In the genomic region with DNA sequence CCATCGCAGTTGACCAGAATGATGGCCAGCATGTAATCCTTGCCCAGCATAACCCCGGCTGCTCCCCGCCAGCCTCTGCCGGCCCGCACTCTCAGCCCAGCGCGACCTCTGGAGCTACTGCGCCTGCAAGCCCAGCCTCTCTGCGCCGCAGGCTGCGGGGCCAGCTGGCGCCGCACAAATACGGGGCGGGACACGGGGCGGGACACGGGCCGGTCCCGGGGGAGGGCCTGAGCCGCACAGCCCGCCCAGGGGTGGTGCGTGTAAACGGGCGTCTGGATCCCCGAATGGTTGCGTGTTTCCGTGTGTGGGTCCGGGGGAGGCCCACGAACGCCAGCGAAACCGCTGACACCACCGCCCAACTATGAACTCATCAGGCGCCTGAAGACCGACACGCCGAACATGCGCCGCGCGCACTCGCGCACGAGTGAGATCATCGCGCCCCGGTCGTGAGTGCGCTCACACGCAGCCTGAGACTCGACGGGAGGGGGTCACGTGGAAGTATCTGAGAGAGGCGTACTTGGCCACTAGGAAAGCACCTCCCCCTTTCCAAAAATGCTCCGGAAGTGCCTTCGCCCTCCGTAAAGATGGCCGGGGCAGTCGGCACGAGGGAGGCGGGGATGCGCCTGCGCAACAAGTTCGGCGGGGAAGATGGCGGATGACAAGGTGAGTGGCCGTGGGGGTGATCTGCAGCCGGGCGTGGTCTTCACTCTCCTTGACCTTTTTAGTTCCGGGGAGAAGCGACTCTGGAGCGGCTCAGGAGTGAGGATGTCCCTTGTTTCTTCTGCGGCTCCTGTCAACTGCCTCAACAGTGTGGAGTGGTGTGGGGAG, we compare ENCODE assay signal across 1 cellular context.
TF ChIP-seq lines count a peak whose summit lies in the region.

Gene APBB3 (minus strand): TSS at position 403 of the 828 bp plus-strand sequence. CDS start 353 bp downstream, at position 50.
A gene with protein sequence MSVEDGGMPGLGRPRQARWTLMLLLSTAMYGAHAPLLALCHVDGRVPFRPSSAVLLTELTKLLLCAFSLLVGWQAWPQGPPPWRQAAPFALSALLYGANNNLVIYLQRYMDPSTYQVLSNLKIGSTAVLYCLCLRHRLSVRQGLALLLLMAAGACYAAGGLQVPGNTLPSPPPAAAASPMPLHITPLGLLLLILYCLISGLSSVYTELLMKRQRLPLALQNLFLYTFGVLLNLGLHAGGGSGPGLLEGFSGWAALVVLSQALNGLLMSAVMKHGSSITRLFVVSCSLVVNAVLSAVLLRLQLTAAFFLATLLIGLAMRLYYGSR (plus strand): TSS at position 633 of the 828 bp plus-strand sequence. CDS start 2,342 bp downstream, outside the sequence.

TF ChIP-seq in HepG2, 621 proteins besides CTCF, POLR2A, EP300 and RAD21 (continued from another document and continues in another):
- TF ChIP-seq, protein P1, sequence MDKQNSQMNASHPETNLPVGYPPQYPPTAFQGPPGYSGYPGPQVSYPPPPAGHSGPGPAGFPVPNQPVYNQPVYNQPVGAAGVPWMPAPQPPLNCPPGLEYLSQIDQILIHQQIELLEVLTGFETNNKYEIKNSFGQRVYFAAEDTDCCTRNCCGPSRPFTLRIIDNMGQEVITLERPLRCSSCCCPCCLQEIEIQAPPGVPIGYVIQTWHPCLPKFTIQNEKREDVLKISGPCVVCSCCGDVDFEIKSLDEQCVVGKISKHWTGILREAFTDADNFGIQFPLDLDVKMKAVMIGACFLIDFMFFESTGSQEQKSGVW (CRISPR knock-in tag; IDR thresholded peaks at IDR 0.05; ENCODE audit: borderline replicate concordance): no peak
- TF ChIP-seq ZNF160 (CRISPR knock-in tag; IDR thresholded peaks at IDR 0.05) (no peak), ZNF513 (CRISPR knock-in tag; conservative IDR thresholded peaks at IDR 0.05) (no peak), MTF2 (CRISPR knock-in tag; IDR thresholded peaks at IDR 0.05; ENCODE audit: borderline replicate concordance) (no peak), CBX2 (IDR thresholded peaks at IDR 0.05; ENCODE audit: low read depth, low read length) (no peak), CBX2 (CRISPR knock-in tag; IDR thresholded peaks at IDR 0.05; ENCODE audit: low read depth) (no peak), ZNF678 (CRISPR knock-in tag; IDR thresholded peaks at IDR 0.05) (no peak), SIN3A (IDR thresholded peaks at IDR 0.05; ENCODE audit: borderline replicate concordance, low read depth, low read length) (no peak), NR2F2 (IDR thresholded peaks at IDR 0.05; ENCODE audit: borderline replicate concordance, low read depth) (no peak), ZNF260 (CRISPR knock-in tag; IDR thresholded peaks at IDR 0.05; ENCODE audit: borderline replicate concordance, low read depth) (no peak), ZNF335 (CRISPR knock-in tag; IDR thresholded peaks at IDR 0.05) (no peak), PHF5A (CRISPR knock-in tag; IDR thresholded peaks at IDR 0.05; ENCODE audit: low read depth, unreplicated experiment) (no peak), PHB2 (IDR thresholded peaks at IDR 0.05; ENCODE audit: partially characterized antibody) (no peak), PRPF4 (IDR thresholded peaks at IDR 0.05; ENCODE audit: low read depth, low read length, poor library complexity, severe bottlenecking) (no peak), ZNF709 (CRISPR knock-in tag; IDR thresholded peaks at IDR 0.05) (no peak), TOE1 (CRISPR knock-in tag; IDR thresholded peaks at IDR 0.05) (no peak), ZNF781 (CRISPR knock-in tag; IDR thresholded peaks at IDR 0.05; ENCODE audit: borderline replicate concordance, not compliant biosample characterization) (no peak), ZNF660 (CRISPR knock-in tag; IDR thresholded peaks at IDR 0.05; ENCODE audit: borderline replicate concordance, low read depth) (no peak), ZNF816 (CRISPR knock-in tag; IDR thresholded peaks at IDR 0.05; ENCODE audit: borderline replicate concordance) (no peak), ARHGAP35 (CRISPR knock-in tag; IDR thresholded peaks at IDR 0.05; ENCODE audit: borderline replicate concordance) (no peak), TCF7L2 (IDR thresholded peaks at IDR 0.05; ENCODE audit: low read depth, low read length) (no peak), ZNF124 (CRISPR knock-in tag; IDR thresholded peaks at IDR 0.05) (no peak), EHMT2 (IDR thresholded peaks at IDR 0.05; ENCODE audit: borderline replicate concordance, low read depth, low read length) (no peak), ZNF713 (CRISPR knock-in tag; IDR thresholded peaks at IDR 0.05) (no peak), SIX4 (CRISPR knock-in tag; IDR thresholded peaks at IDR 0.05) (no peak), POLR2G (IDR thresholded peaks at IDR 0.05; ENCODE audit: low read depth, low read length) (no peak), ZNF547 (CRISPR knock-in tag; IDR thresholded peaks at IDR 0.05) (no peak), ZNF44 (CRISPR knock-in tag; IDR thresholded peaks at IDR 0.05) (no peak), ETV6 (CRISPR knock-in tag; conservative IDR thresholded peaks at IDR 0.05) (no peak), STAT5B (CRISPR knock-in tag; IDR thresholded peaks at IDR 0.05) (no peak), ZNF766 (CRISPR knock-in tag; IDR thresholded peaks at IDR 0.05; ENCODE audit: borderline replicate concordance) (no peak), ZNF34 (CRISPR knock-in tag; IDR thresholded peaks at IDR 0.05; ENCODE audit: borderline replicate concordance) (no peak), GLI4 (CRISPR knock-in tag; IDR thresholded peaks at IDR 0.05; ENCODE audit: borderline replicate concordance) (no peak), KDM5A (IDR thresholded peaks at IDR 0.05; ENCODE audit: borderline replicate concordance, low read length) (no peak), ZNF282 (IDR thresholded peaks at IDR 0.05; ENCODE audit: partially characterized antibody) (no peak), GATAD1 (CRISPR knock-in tag; IDR thresholded peaks at IDR 0.05) (no peak), E2F5 (CRISPR knock-in tag; conservative IDR thresholded peaks at IDR 0.05) (no peak), NFYC (CRISPR knock-in tag; IDR thresholded peaks at IDR 0.05) (no peak), ZBTB10 (CRISPR knock-in tag; IDR thresholded peaks at IDR 0.05; ENCODE audit: borderline replicate concordance) (no peak), PHF21A (CRISPR knock-in tag; IDR thresholded peaks at IDR 0.05) (no peak; the same call in 1 of the 2 replicates)
- TF ChIP-seq, protein P2, sequence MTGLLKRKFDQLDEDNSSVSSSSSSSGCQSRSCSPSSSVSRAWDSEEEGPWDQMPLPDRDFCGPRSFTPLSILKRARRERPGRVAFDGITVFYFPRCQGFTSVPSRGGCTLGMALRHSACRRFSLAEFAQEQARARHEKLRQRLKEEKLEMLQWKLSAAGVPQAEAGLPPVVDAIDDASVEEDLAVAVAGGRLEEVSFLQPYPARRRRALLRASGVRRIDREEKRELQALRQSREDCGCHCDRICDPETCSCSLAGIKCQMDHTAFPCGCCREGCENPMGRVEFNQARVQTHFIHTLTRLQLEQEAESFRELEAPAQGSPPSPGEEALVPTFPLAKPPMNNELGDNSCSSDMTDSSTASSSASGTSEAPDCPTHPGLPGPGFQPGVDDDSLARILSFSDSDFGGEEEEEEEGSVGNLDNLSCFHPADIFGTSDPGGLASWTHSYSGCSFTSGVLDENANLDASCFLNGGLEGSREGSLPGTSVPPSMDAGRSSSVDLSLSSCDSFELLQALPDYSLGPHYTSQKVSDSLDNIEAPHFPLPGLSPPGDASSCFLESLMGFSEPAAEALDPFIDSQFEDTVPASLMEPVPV (CRISPR knock-in tag; IDR thresholded peaks at IDR 0.05): no peak
- TF ChIP-seq, protein P3, sequence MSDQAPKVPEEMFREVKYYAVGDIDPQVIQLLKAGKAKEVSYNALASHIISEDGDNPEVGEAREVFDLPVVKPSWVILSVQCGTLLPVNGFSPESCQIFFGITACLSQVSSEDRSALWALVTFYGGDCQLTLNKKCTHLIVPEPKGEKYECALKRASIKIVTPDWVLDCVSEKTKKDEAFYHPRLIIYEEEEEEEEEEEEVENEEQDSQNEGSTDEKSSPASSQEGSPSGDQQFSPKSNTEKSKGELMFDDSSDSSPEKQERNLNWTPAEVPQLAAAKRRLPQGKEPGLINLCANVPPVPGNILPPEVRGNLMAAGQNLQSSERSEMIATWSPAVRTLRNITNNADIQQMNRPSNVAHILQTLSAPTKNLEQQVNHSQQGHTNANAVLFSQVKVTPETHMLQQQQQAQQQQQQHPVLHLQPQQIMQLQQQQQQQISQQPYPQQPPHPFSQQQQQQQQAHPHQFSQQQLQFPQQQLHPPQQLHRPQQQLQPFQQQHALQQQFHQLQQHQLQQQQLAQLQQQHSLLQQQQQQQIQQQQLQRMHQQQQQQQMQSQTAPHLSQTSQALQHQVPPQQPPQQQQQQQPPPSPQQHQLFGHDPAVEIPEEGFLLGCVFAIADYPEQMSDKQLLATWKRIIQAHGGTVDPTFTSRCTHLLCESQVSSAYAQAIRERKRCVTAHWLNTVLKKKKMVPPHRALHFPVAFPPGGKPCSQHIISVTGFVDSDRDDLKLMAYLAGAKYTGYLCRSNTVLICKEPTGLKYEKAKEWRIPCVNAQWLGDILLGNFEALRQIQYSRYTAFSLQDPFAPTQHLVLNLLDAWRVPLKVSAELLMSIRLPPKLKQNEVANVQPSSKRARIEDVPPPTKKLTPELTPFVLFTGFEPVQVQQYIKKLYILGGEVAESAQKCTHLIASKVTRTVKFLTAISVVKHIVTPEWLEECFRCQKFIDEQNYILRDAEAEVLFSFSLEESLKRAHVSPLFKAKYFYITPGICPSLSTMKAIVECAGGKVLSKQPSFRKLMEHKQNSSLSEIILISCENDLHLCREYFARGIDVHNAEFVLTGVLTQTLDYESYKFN (CRISPR knock-in tag; conservative IDR thresholded peaks at IDR 0.05): no peak
- TF ChIP-seq, protein P4, sequence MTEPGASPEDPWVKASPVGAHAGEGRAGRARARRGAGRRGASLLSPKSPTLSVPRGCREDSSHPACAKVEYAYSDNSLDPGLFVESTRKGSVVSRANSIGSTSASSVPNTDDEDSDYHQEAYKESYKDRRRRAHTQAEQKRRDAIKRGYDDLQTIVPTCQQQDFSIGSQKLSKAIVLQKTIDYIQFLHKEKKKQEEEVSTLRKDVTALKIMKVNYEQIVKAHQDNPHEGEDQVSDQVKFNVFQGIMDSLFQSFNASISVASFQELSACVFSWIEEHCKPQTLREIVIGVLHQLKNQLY (CRISPR knock-in tag; IDR thresholded peaks at IDR 0.05): no peak
- TF ChIP-seq, protein P5, sequence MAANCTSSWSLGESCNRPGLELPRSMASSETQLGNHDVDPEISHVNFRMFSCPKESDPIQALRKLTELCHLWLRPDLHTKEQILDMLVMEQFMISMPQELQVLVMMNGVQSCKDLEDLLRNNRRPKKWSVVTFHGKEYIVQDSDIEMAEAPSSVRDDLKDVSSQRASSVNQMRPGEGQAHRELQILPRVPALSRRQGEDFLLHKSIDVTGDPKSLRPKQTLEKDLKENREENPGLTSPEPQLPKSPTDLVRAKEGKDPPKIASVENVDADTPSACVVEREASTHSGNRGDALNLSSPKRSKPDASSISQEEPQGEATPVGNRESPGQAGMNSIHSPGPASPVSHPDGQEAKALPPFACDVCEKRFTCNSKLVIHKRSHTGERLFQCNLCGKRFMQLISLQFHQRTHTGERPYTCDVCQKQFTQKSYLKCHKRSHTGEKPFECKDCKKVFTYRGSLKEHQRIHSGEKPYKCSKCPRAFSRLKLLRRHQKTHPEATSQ (CRISPR knock-in tag; IDR thresholded peaks at IDR 0.05; ENCODE audit: borderline replicate concordance): no peak
- TF ChIP-seq, protein P6, sequence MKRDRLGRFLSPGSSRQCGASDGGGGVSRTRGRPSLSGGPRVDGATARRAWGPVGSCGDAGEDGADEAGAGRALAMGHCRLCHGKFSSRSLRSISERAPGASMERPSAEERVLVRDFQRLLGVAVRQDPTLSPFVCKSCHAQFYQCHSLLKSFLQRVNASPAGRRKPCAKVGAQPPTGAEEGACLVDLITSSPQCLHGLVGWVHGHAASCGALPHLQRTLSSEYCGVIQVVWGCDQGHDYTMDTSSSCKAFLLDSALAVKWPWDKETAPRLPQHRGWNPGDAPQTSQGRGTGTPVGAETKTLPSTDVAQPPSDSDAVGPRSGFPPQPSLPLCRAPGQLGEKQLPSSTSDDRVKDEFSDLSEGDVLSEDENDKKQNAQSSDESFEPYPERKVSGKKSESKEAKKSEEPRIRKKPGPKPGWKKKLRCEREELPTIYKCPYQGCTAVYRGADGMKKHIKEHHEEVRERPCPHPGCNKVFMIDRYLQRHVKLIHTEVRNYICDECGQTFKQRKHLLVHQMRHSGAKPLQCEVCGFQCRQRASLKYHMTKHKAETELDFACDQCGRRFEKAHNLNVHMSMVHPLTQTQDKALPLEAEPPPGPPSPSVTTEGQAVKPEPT (CRISPR knock-in tag; IDR thresholded peaks at IDR 0.05; ENCODE audit: low read depth): no peak
